Comparison of ENCODE assay signal across 2 cellular contexts in genomic region chr1:30731806-30732276, GRCh38.
TF ChIP-seq lines count a peak whose summit lies in the region.

No MANE protein-coding gene starts in this region.

TF ChIP-seq in HEK293, 187 proteins besides CTCF, POLR2A, EP300 and RAD21:
- TF ChIP-seq KLF1 (tag by site-specific recombination; IDR thresholded peaks at IDR 0.05) (peak; percentile 93), PRDM1 (tag by site-specific recombination; IDR thresholded peaks at IDR 0.05) (no peak), EGR2 (tag by site-specific recombination; IDR thresholded peaks at IDR 0.05; ENCODE audit: low read depth) (peak; percentile 66), ZBTB20 (tag by site-specific recombination; IDR thresholded peaks at IDR 0.05) (no peak), ZNF510 (tag by site-specific recombination; IDR thresholded peaks at IDR 0.05; ENCODE audit: insufficient replicate concordance) (no peak), KLF9 (tag by site-specific recombination; IDR thresholded peaks at IDR 0.05; ENCODE audit: low read depth) (peak; percentile 41), ZFHX2 (tag by site-specific recombination; conservative IDR thresholded peaks at IDR 0.05) (peak; percentile 75), ZNF768 (tag by site-specific recombination; IDR thresholded peaks at IDR 0.05) (no peak)

TF ChIP-seq in GM12878, 131 proteins besides CTCF, POLR2A, EP300 and RAD21:
- no peak for TF ChIP-seq CBFB (IDR thresholded peaks at IDR 0.05; ENCODE audit: low read depth)
- TF ChIP-seq HSF1 (IDR thresholded peaks at IDR 0.05; ENCODE audit: low read depth, low read length): no peak
- TF ChIP-seq NFXL1 (IDR thresholded peaks at IDR 0.05; ENCODE audit: borderline replicate concordance): no peak
- no peak for TF ChIP-seq HDGF (IDR thresholded peaks at IDR 0.05)
- TF ChIP-seq YY1 (IDR thresholded peaks at IDR 0.05; ENCODE audit: low read depth, low read length): no peak
- TF ChIP-seq SUPT20H (IDR thresholded peaks at IDR 0.05; ENCODE audit: borderline replicate concordance, control insufficient read depth, low read depth, low read length): no peak
- TF ChIP-seq TCF7 (IDR thresholded peaks at IDR 0.05; ENCODE audit: borderline replicate concordance): no peak
TF ChIP-seq in GM12878: peak in this region for 0.
